Comparison of ENCODE assay signal across 15 cellular contexts in genomic region chr20:56631990-56632327, GRCh38. TPM values are rescaled to one million over a fixed set of nuclear protein-coding genes. Genes with fewer than 3 reads are reported as not detected.
A peak's percentile ranks its signal among the peaks of the same experiment; 100 is the strongest.
DNase-seq lines count a peak whose midpoint lies in the region; ATAC-seq, FAIRE-seq and TF ChIP-seq lines count a peak whose summit lies in the region.
"Had no signal": no experiment of that assay in that cellular context is flagged by ENCODE, and none has a peak within 500 bp of the region (broad histone marks: within the 10 kb centered on the region; RNA-seq: fewer than 3 reads in every experiment).

No MANE protein-coding gene starts in this region.

- H3K27me3 Mint-ChIP-seq in Caco-2 (ENCODE audit: insufficient read depth, unreplicated experiment) (no peaks in the 10 kb centered on the region), IgD-negative memory B cell (peaks cover 49% of the 10 kb centered on the region)

- H3K36me3 ChIP-seq in Caco-2 (ENCODE audit: control insufficient read depth, insufficient read depth, low read length) (no peaks in the 10 kb centered on the region), muscle layer of colon (ENCODE audit: insufficient read depth, low read length) (peaks cover 5% of the 10 kb centered on the region), HepG2 (replicated peaks in 1 of 2; ENCODE audit: control insufficient read depth in 1 of 2, insufficient read depth in 2 of 2, low read length in 2 of 2) (no peaks in the 10 kb centered on the region)

- no peaks in the 10 kb centered on the region; the same call in 1 of the 2 replicates for H4K20me1 ChIP-seq in HepG2 (ENCODE audit: insufficient read depth, low read length)

- H3K4me1 Mint-ChIP-seq in Caco-2 (ENCODE audit: low read depth, unreplicated experiment) (peaks cover 6% of the 10 kb centered on the region), IgD-negative memory B cell (peaks cover 0 to 6% (median 4%) of the 10 kb centered on the region in 3 donors)

- H3K27me3 ChIP-seq in Caco-2 (replicated peaks; ENCODE audit: control insufficient read depth, insufficient read depth, low read length), result no peaks in the 10 kb centered on the region
- peaks cover 18 to 47% of the 10 kb centered on the region in 2 donors for H3K27me3 ChIP-seq in muscle layer of colon (ENCODE audit: control insufficient read depth in 1 of 2, insufficient read depth in 2 of 2, low read length in 2 of 2)
- peaks cover 12 to 94% of the 10 kb centered on the region in 2 experiments for H3K27me3 ChIP-seq in HepG2 (ENCODE audit: control insufficient read depth in 1 of 2, insufficient read depth in 2 of 2, low read length in 2 of 2)

- no peaks in the 10 kb centered on the region for H3K9me3 Mint-ChIP-seq in Caco-2 (ENCODE audit: unreplicated experiment)
- no peaks in the 10 kb centered on the region for H3K9me3 Mint-ChIP-seq in IgD-negative memory B cell
- H3K9me3 Mint-ChIP-seq: CD4-positive, alpha-beta memory T cell; immature natural killer cell had no signal

- intact Hi-C loops in Caco-2 (cut with micrococcal nuclease; ENCODE audit: unreplicated experiment), result loop anchor here (5.0 kb wide), 1 partner anchor 120 kb away; no protein-coding TSS in a partner anchor
- intact Hi-C loops in HepG2 (cut with micrococcal nuclease; ENCODE audit: unreplicated experiment), result no loop called here

- BruUV-seq in Caco-2 (replicated peaks; lab: Mats Ljungman, UMichigan) (TSS peak; percentile 30), HepG2 (replicated peaks; lab: Mats Ljungman, UMichigan) (no TSS peak)

- no peaks in the 10 kb centered on the region for H3K79me2 ChIP-seq in HepG2 (ENCODE audit: insufficient read depth, low read length)

- H3K27ac ChIP-seq in muscle layer of colon (ENCODE audit: low read depth, low read length) (peak overlapping the region; percentile 27), HepG2 (ENCODE audit: extremely low read length, insufficient read depth, low read length) (no peak overlapping the region)
- H3K27ac ChIP-seq: coronary artery had no signal

- TF ChIP-seq CTCF in Caco-2 (IDR thresholded peaks at IDR 0.05; ENCODE audit: insufficient read depth in 1 of 2, low read depth in 1 of 2, low read length in 1 of 2, severe bottlenecking in 1 of 2, unreplicated experiment in 1 of 2) (no peak), epithelial cell of esophagus (IDR thresholded peaks at IDR 0.05; ENCODE audit: insufficient read depth, low read depth, low read length, missing control alignments) (no peak), HepG2 (CRISPR knock-in tag; IDR thresholded peaks at IDR 0.05) (no peak)

- no peak overlapping the region for H3K4me2 ChIP-seq in HepG2 (ENCODE audit: low read depth, low read length)

- no peak for TF ChIP-seq EP300 in HepG2 (IDR thresholded peaks at IDR 0.05; ENCODE audit: low read depth in 2 of 2, low read length in 2 of 2)
- TF ChIP-seq EP300 in HepG2 (CRISPR knock-in tag; IDR thresholded peaks at IDR 0.05; ENCODE audit: borderline replicate concordance), result no peak

- no peak for ATAC-seq in HepG2

- no peak for DNase-seq in Caco-2
- peak; percentile 19 for DNase-seq in epithelial cell of esophagus (ENCODE audit: low read depth)
- no peak for DNase-seq in Ammon's horn (ENCODE audit: low spot score)
- no peak for DNase-seq in HepG2 (ENCODE audit: low spot score)
- no peak for DNase-seq in stimulated activated naive CD4-positive, alpha-beta T cell (lab: John Stamatoyannopoulos, UW)
- DNase-seq in NCI-H748 (lab: John Stamatoyannopoulos, UW; ENCODE audit: unreplicated experiment), result no peak
- DNase-seq: CD4-positive, alpha-beta memory T cell; immature natural killer cell; KBM-7; NCI-H1105 treated with DMSO at 0.1 percent for 48 hours; NCI-H446 had no signal

- H3K9ac ChIP-seq in muscle layer of colon (ENCODE audit: low read length) (peak overlapping the region; percentile 97), HepG2 (ENCODE audit: insufficient read depth, low read depth, low read length) (no peak overlapping the region)

- H3K9me3 ChIP-seq in Caco-2 (no peaks in the 10 kb centered on the region), muscle layer of colon (ENCODE audit: low read length) (no peaks in the 10 kb centered on the region), HepG2 (ENCODE audit: low read length) (no peaks in the 10 kb centered on the region)

- H3K36me3 Mint-ChIP-seq in Caco-2 (ENCODE audit: insufficient read depth, unreplicated experiment) (peaks cover 78% of the 10 kb centered on the region), IgD-negative memory B cell (no peaks in the 10 kb centered on the region)
- H3K36me3 Mint-ChIP-seq: CD4-positive, alpha-beta memory T cell had no signal

- WGBS in HepG2 (ENCODE audit: low lambda C conversion rate), result 10% methylated on average over 5 of the region's 5 CpGs

- H3K27ac Mint-ChIP-seq in Caco-2 (ENCODE audit: unreplicated experiment) (no peak overlapping the region), IgD-negative memory B cell (peak overlapping the region in 2 of 3 donors; percentile 39 to 82)
- H3K27ac Mint-ChIP-seq: immature natural killer cell had no signal

- no peak for TF ChIP-seq POLR2A in HepG2 (IDR thresholded peaks at IDR 0.05; ENCODE audit: insufficient read depth in 1 of 2, low read depth in 2 of 2, low read length in 2 of 2)

- in situ Hi-C loops in HepG2 (cut with HindIII; ENCODE audit: extremely low pct_ligation_motif_present, low pct_unique_long_range_greater_than_20kb), result no loop called here

- H2AFZ ChIP-seq in HepG2 (ENCODE audit: low read length), result no peak overlapping the region

- POLR2A ChIA-PET in Caco-2 (lab: Charles Lee), result no interaction called here
- POLR2A ChIA-PET in HepG2 (lab: Yijun Ruan, JAX), result no interaction called here

- H3K4me3 Mint-ChIP-seq in Caco-2 (ENCODE audit: unreplicated experiment), result peak overlapping the region; percentile 79
- H3K4me3 Mint-ChIP-seq in IgD-negative memory B cell, result peak overlapping the region in 2 of 4 donors; percentile 3 to 76

- no peak for FAIRE-seq in HepG2 (lab: Jason Lieb, UNC)

- CTCF ChIA-PET in Caco-2 (lab: Charles Lee) (no interaction called here), HepG2 (lab: Yijun Ruan, JAX; ENCODE audit: low intra/inter-chr PET ratio, low total read pairs) (no interaction called here)

- TF ChIP-seq RAD21 in HepG2 (CRISPR knock-in tag; IDR thresholded peaks at IDR 0.05), result no peak

- H3K4me1 ChIP-seq in Caco-2, result peaks cover 6% of the 10 kb centered on the region; the same call in 1 of the 2 replicates
- peaks cover 24% of the 10 kb centered on the region for H3K4me1 ChIP-seq in muscle layer of colon (ENCODE audit: insufficient read depth, low read length)
- H3K4me1 ChIP-seq in HepG2 (ENCODE audit: insufficient read depth, low read length), result no peaks in the 10 kb centered on the region

- H3K4me3 ChIP-seq in Caco-2 (ENCODE audit: low read depth, low read length) (no peak overlapping the region), epithelial cell of esophagus (ENCODE audit: low read length) (peak overlapping the region; percentile 98), muscle layer of colon (ENCODE audit: low read depth in 1 of 2, low read length in 2 of 2) (peak overlapping the region in 1 of 2 donors; percentile 80), HepG2 (replicated peaks in 1 of 3; ENCODE audit: insufficient read depth in 1 of 3, low read depth in 2 of 3, low read length in 3 of 3) (no peak overlapping the region)

TF ChIP-seq in HepG2, 621 proteins besides CTCF, POLR2A, EP300 and RAD21 (continues in another document):
- TF ChIP-seq HNF1B (CRISPR knock-in tag; IDR thresholded peaks at IDR 0.05), result no peak
- no peak for TF ChIP-seq MYNN (CRISPR knock-in tag; IDR thresholded peaks at IDR 0.05; ENCODE audit: low read depth)
- TF ChIP-seq CHD2 (IDR thresholded peaks at IDR 0.05; ENCODE audit: low read depth, low read length), result no peak
- no peak for TF ChIP-seq SIN3B (IDR thresholded peaks at IDR 0.05; ENCODE audit: low read length)
- no peak for TF ChIP-seq HOXA5 (CRISPR knock-in tag; IDR thresholded peaks at IDR 0.05)
- TF ChIP-seq ZNF263 (CRISPR knock-in tag; IDR thresholded peaks at IDR 0.05), result no peak
- no peak for TF ChIP-seq SNRNP70 (IDR thresholded peaks at IDR 0.05; ENCODE audit: low read depth, low read length)

RNA-seq across cellular contexts. Expression of gene TFAP2C, which starts 2.9 kb away (rescaled TPM):
- total RNA-seq in Caco-2 (2022), result 25.3 and 27.9 TPM in 2 replicates
- polyA plus RNA-seq in IgD-negative memory B cell, result not detected
- total RNA-seq in HepG2 (2016; rRNA removed; fragmentation: Illumina TruSeq; extraction: Trizol), result not detected in 2 replicates
- total RNA-seq in HepG2 (2016; cell fraction: cytosol; rRNA removed; fragmentation: Illumina TruSeq; extraction: Trizol; ENCODE audit: low read depth), result not detected in 2 replicates
- total RNA-seq in HepG2 (2016; cell fraction: insoluble cytoplasmic fraction; rRNA removed; fragmentation: Illumina TruSeq; extraction: Trizol), result not detected in 2 replicates
- not detected in 2 replicates for total RNA-seq in HepG2 (2016; cell fraction: membrane; rRNA removed; fragmentation: Illumina TruSeq; extraction: Trizol)
- not detected in 2 replicates for total RNA-seq in HepG2 (2016; cell fraction: nucleus; rRNA removed; fragmentation: Illumina TruSeq; extraction: Trizol)
- polyA plus RNA-seq in HepG2 (2011; rRNA removed), result not detected in 2 replicates
- not detected in 2 replicates for polyA plus RNA-seq in HepG2 (2011; cell fraction: cytosol; rRNA removed)
- polyA plus RNA-seq in HepG2 (2011; cell fraction: nucleus; rRNA removed), result not detected in 2 replicates
- polyA plus RNA-seq in HepG2 (2012), result not detected in 2 replicates
- not detected in 2 replicates for polyA plus RNA-seq in HepG2 (2016; cell fraction: cytosol; fragmentation: Illumina TruSeq; extraction: Trizol; ENCODE audit: low read depth)
- polyA plus RNA-seq in HepG2 (2016; cell fraction: insoluble cytoplasmic fraction; fragmentation: Illumina TruSeq; extraction: Trizol; ENCODE audit: low read depth), result not detected in 2 replicates
- polyA plus RNA-seq in HepG2 (2016; cell fraction: membrane; fragmentation: Illumina TruSeq; extraction: Trizol; ENCODE audit: low read depth), result not detected in 2 replicates
- not detected in 2 replicates for polyA plus RNA-seq in HepG2 (2016; cell fraction: nucleus; fragmentation: Illumina TruSeq; extraction: Trizol; ENCODE audit: insufficient read depth, low read depth)
- 7.5 TPM in 1 of 2 replicates, not detected in the other for polyA minus RNA-seq in HepG2 (2011; rRNA and poly(A)+ RNA removed; ENCODE audit: low replicate concordance)
- not detected in 2 replicates for polyA minus RNA-seq in HepG2 (2011; cell fraction: cytosol; rRNA and poly(A)+ RNA removed)
- not detected in 2 replicates for polyA minus RNA-seq in HepG2 (2011; cell fraction: nucleus; rRNA and poly(A)+ RNA removed)
- total RNA-seq: CD4-positive, alpha-beta memory T cell; pulmonary artery endothelial cell had no signal
- polyA plus RNA-seq: CD4-positive, alpha-beta memory T cell; immature natural killer cell had no signal

Comparison
In these comparisons a context has a peak if more than half of its experiments do, and no peak if none do; other contexts are left out.
1. RNA of gene TFAP2C, which starts 2.9 kb away (total RNA-seq): 25.3 to 27.9 TPM in Caco-2; not detected in HepG2; every median in the first group is over 10 times any median in the second.